Comparison of ENCODE assay signal across 16 cellular contexts in the genomic region with DNA sequence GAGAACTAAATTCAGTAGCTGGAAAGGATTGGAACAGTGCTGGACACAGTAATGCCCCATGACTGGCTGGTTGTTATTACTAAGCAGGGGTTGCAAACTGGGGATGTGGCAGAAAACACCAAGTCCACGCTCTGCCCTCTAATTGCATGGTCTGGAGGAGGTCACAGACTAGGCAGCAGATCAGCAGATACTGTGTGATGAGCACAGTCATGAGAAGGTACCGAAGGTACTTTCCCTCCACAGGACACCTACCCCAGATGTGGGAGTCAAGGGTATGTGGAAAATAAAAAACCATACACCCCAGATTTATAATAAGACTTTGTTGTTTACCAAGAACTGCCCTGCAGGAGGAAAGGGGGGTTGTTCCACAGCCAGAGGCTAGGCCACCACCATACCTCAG.
"Had no signal": no experiment of that assay in that cellular context is flagged by ENCODE, and none has a peak within 500 bp of the region (broad histone marks: within the 10 kb centered on the region; RNA-seq: fewer than 3 reads in every experiment).

No MANE protein-coding gene starts in this region.

- H3K4me3 ChIP-seq: coronary artery, lower lobe of right lung, pancreas, right lobe of liver, smooth muscle cell, stomach, thyroid gland had no signal

- H3K9me3 ChIP-seq: lower lobe of right lung, pancreas, right lobe of liver, stomach, thyroid gland had no signal

- H3K27ac ChIP-seq: coronary artery, lower lobe of right lung, pancreas, right lobe of liver, stomach, thyroid gland had no signal

- H3K27ac Mint-ChIP-seq: naive thymus-derived CD8-positive, alpha-beta T cell; nephron progenitor cell had no signal

- ATAC-seq: left ventricle myocardium superior; naive thymus-derived CD8-positive, alpha-beta T cell had no signal

- DNase-seq: effector memory CD4-positive, alpha-beta T cell; head of caudate nucleus; left ventricle myocardium superior; lower lobe of right lung; naive thymus-derived CD8-positive, alpha-beta T cell; nephron progenitor cell; right lobe of liver; stimulated activated CD4-positive, alpha-beta T cell treated with anti-CD3 and anti-CD28 coated beads, Interleukin-12 subunit alpha, Interleukin-12 subunit beta, amount 100 ng/mL, for 4 hours; stimulated activated CD4-positive, alpha-beta T cell treated with anti-CD3 and anti-CD28 coated beads, Interleukin-1b, Interleukin-23, amount 100 ng/mL, for 48 hours; stimulated activated CD4-positive, alpha-beta T cell treated with anti-CD3 and anti-CD28 coated beads, Interleukin-4, amount 100 ng/mL, for 1 hour; stomach; thyroid gland; trophoblast cell had no signal

- H3K4me1 ChIP-seq: lower lobe of right lung, pancreas, right lobe of liver, stomach, thyroid gland had no signal

- H3K4me3 Mint-ChIP-seq: naive thymus-derived CD8-positive, alpha-beta T cell; nephron progenitor cell had no signal

- H3K9me3 Mint-ChIP-seq: naive thymus-derived CD8-positive, alpha-beta T cell; nephron progenitor cell had no signal

- H3K36me3 ChIP-seq: right lobe of liver had no signal

- H3K27me3 Mint-ChIP-seq: naive thymus-derived CD8-positive, alpha-beta T cell had no signal

- H3K27me3 ChIP-seq: pancreas, right lobe of liver, stomach, thyroid gland had no signal
